In genomic region chr11:47166368-47166767, GRCh38 we compare ENCODE assay signal across 29 cellular contexts.
"Had no signal": no experiment of that assay in that cellular context is flagged by ENCODE, and none has a peak within 500 bp of the region (broad histone marks: within the 10 kb centered on the region; RNA-seq: fewer than 3 reads in every experiment).

No MANE protein-coding gene starts in this region.

- ATAC-seq: effector memory CD8-positive, alpha-beta T cell; mucosa of descending colon; natural killer cell treated with Interleukin-12 subunit alpha and Interleukin-12 subunit beta and Interleukin-15 and Interleukin-18, amount 100 ng/mL, for 72 hours; sciatic nerve had no signal

- FAIRE-seq: endometrium had no signal

- H2AFZ ChIP-seq: parathyroid adenoma had no signal

- DNase-seq: cortex of kidney; effector memory CD8-positive, alpha-beta T cell; erythroblast; esophagus squamous epithelium; foreskin melanocyte; glutamatergic neuron; hypothalamus; immature natural killer cell; islet precursor cell; mesenchymal stem cell; naive B cell; stimulated activated CD4-positive, alpha-beta T cell treated with anti-CD3 and anti-CD28 coated beads, Interleukin-12 subunit alpha, Interleukin-12 subunit beta, amount 100 ng/mL, for 4 hours; stimulated activated CD4-positive, alpha-beta T cell treated with anti-CD3 and anti-CD28 coated beads, Interleukin-1b, Interleukin-23, amount 100 ng/mL, for 48 hours; stimulated activated CD4-positive, alpha-beta T cell treated with anti-CD3 and anti-CD28 coated beads, Interleukin-4, amount 100 ng/mL, for 1 hour; stimulated activated CD8-positive, alpha-beta memory T cell treated with anti-CD3 and anti-CD28 coated beads, Interleukin-4, amount 100 ng/mL, for 48 hours; stimulated activated naive CD4-positive, alpha-beta T cell treated with Interleukin-2 at 50 U/mL for 16 hours; stomach; thyroid gland; trophoblast cell had no signal

- H3K9ac ChIP-seq: parathyroid adenoma had no signal

- H3K4me3 ChIP-seq: esophagus squamous epithelium, lung, mucosa of descending colon, smooth muscle cell, stomach, thyroid gland had no signal

- H3K9me3 Mint-ChIP-seq: effector memory CD8-positive, alpha-beta T cell; immature natural killer cell; mesothelial cell of epicardium; naive B cell; natural killer cell treated with Interleukin-12 subunit alpha and Interleukin-12 subunit beta and Interleukin-15 and Interleukin-18, amount 100 ng/mL, for 72 hours had no signal

- H3K27me3 Mint-ChIP-seq: effector memory CD8-positive, alpha-beta T cell; naive B cell; natural killer cell treated with Interleukin-12 subunit alpha and Interleukin-12 subunit beta and Interleukin-15 and Interleukin-18, amount 100 ng/mL, for 72 hours; progenitor cell of endocrine pancreas had no signal

- H3K9me3 ChIP-seq: esophagus squamous epithelium, mucosa of descending colon, neutrophil, stomach, thyroid gland had no signal

- H3K27ac Mint-ChIP-seq: effector memory CD8-positive, alpha-beta T cell; immature natural killer cell; mesothelial cell of epicardium; natural killer cell treated with Interleukin-12 subunit alpha and Interleukin-12 subunit beta and Interleukin-15 and Interleukin-18, amount 100 ng/mL, for 72 hours; progenitor cell of endocrine pancreas had no signal

- H3K36me3 Mint-ChIP-seq: natural killer cell treated with Interleukin-12 subunit alpha and Interleukin-12 subunit beta and Interleukin-15 and Interleukin-18, amount 100 ng/mL, for 72 hours had no signal

- H3K79me2 ChIP-seq: parathyroid adenoma had no signal

- H3K27me3 ChIP-seq: esophagus squamous epithelium, neutrophil, stomach, thyroid gland had no signal

- H3K4me1 ChIP-seq: parathyroid adenoma, thyroid gland had no signal

- H3K4me3 Mint-ChIP-seq: effector memory CD8-positive, alpha-beta T cell; immature natural killer cell; mesothelial cell of epicardium; naive B cell; natural killer cell treated with Interleukin-12 subunit alpha and Interleukin-12 subunit beta and Interleukin-15 and Interleukin-18, amount 100 ng/mL, for 72 hours had no signal

- H3K27ac ChIP-seq: esophagus squamous epithelium, neutrophil, parathyroid adenoma, stomach, thyroid gland had no signal

- H3K4me2 ChIP-seq: smooth muscle cell had no signal

- H3K4me1 Mint-ChIP-seq: mesothelial cell of epicardium had no signal
